ENCODE assay signal across 7 cellular contexts in the genomic region with DNA sequence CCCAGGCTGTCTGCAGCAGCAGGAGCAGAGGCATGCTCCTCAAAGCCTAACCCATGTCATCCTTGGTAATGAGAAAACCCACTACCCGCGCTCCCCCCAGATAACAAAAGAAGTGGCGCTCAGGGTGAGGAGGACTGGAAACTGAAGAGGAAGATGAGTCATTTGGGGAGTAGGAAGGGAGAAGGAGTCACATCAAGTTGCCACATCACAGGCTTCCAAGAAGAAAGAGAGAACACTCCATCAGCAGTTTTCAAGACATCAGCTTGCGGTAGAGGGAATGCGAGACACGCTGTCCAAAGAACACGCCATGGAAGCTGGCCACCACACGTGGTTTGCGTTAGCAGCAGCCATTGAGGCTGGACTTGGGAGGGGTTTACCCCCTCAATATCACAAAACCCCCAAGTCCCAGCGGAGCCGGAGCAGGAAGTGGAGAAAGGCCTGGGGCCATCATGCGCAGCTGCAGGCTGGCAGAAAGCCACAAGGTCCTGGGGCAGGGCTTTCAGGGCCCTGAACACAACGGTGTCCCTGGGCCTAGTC. TPM values are rescaled to one million over a fixed set of nuclear protein-coding genes. Genes with fewer than 3 reads are reported as not detected.
A peak's percentile ranks its signal among the peaks of the same experiment; 100 is the strongest.
DNase-seq lines count a peak whose midpoint lies in the region; ATAC-seq, FAIRE-seq and TF ChIP-seq lines count a peak whose summit lies in the region.

No MANE protein-coding gene starts in this region.

- CTCF ChIA-PET in activated CD8-positive, alpha-beta T cell treated with anti-CD3 and anti-CD28 coated beads for 36 hours (lab: Charles Lee) = interaction anchor here (1.1 kb wide), 1 partner anchor 39 kb away, joined by 4 read pairs; no protein-coding TSS in a partner anchor

- intact Hi-C loops in activated CD8-positive, alpha-beta T cell treated with anti-CD3 and anti-CD28 coated beads for 36 hours (cut with micrococcal nuclease) = no loop called here
- intact Hi-C loops in Right ventricle myocardium superior (cut with DNase I) = no loop called here

- ATAC-seq in activated CD8-positive, alpha-beta T cell treated with anti-CD3 and anti-CD28 coated beads for 36 hours = peak; percentile 21
- ATAC-seq in Right ventricle myocardium superior (ENCODE audit: poor library complexity) (peak; percentile 87), HG03460 (IDR thresholded peaks at IDR 0.05; ENCODE audit: unreplicated experiment) (no peak), HG03280 (IDR thresholded peaks at IDR 0.05; ENCODE audit: unreplicated experiment) (no peak), HG03571 (IDR thresholded peaks at IDR 0.05; ENCODE audit: unreplicated experiment) (no peak)

- H3K27me3 Mint-ChIP-seq in activated CD8-positive, alpha-beta T cell treated with anti-CD3 and anti-CD28 coated beads for 36 hours = peaks cover 9% of the 10 kb centered on the region

- peaks cover 25% of the 10 kb centered on the region for H3K4me1 Mint-ChIP-seq in activated CD8-positive, alpha-beta T cell treated with anti-CD3 and anti-CD28 coated beads for 36 hours (ENCODE audit: low read depth)

- TF ChIP-seq CTCF in activated CD8-positive, alpha-beta T cell treated with anti-CD3 and anti-CD28 coated beads for 36 hours (IDR thresholded peaks at IDR 0.05) = no peak

- H3K27ac Mint-ChIP-seq in activated CD8-positive, alpha-beta T cell treated with anti-CD3 and anti-CD28 coated beads for 36 hours = no peak overlapping the region

- peak; percentile 47 for DNase-seq in HTR-8/SVneo (ENCODE audit: insufficient read length, low spot score)
- DNase-seq in activated CD8-positive, alpha-beta T cell treated with anti-CD3 and anti-CD28 coated beads for 36 hours = peak; percentile 39
- DNase-seq in Right ventricle myocardium superior = peak; percentile 95
- DNase-seq in stimulated activated CD4-positive, alpha-beta T cell treated with anti-CD3 and anti-CD28 coated beads, Interleukin-2, amount 100 ng/mL, for 48 hours = peak; percentile 6 to 8

- POLR2A ChIA-PET in activated CD8-positive, alpha-beta T cell treated with anti-CD3 and anti-CD28 coated beads for 36 hours (lab: Charles Lee) = no interaction called here

- no peak for FAIRE-seq in HTR-8/SVneo (lab: Jason Lieb, UNC)

- no peak overlapping the region for H3K4me3 Mint-ChIP-seq in activated CD8-positive, alpha-beta T cell treated with anti-CD3 and anti-CD28 coated beads for 36 hours

- no peaks in the 10 kb centered on the region for H3K9me3 Mint-ChIP-seq in activated CD8-positive, alpha-beta T cell treated with anti-CD3 and anti-CD28 coated beads for 36 hours

- no peaks in the 10 kb centered on the region for H3K36me3 Mint-ChIP-seq in activated CD8-positive, alpha-beta T cell treated with anti-CD3 and anti-CD28 coated beads for 36 hours (ENCODE audit: low read depth)

RNA-seq across cellular contexts. Expression of a gene that starts 41.5 kb away (rescaled TPM):
- under 1 TPM; 0.38 to 0.47 TPM for total RNA-seq in activated CD8-positive, alpha-beta T cell treated with anti-CD3 and anti-CD28 coated beads for 36 hours
- total RNA-seq in Right ventricle myocardium superior = 5.3 TPM

Comparison
In these comparisons a context has a peak if more than half of its experiments do, and no peak if none do; other contexts are left out.
1. DNase-seq: peak in every context shown above with its lines; median percentile 95 in Right ventricle myocardium superior; 47 in HTR-8/SVneo; 39 in activated CD8-positive, alpha-beta T cell treated with anti-CD3 and anti-CD28 coated beads for 36 hours; 7 in stimulated activated CD4-positive, alpha-beta T cell treated with anti-CD3 and anti-CD28 coated beads, Interleukin-2, amount 100 ng/mL, for 48 hours.
2. ATAC-seq: peak in activated CD8-positive, alpha-beta T cell treated with anti-CD3 and anti-CD28 coated beads for 36 hours (single experiment) and Right ventricle myocardium superior (single experiment); none in HG03460 (single experiment), HG03280 (single experiment) and HG03571 (single experiment).